In genomic region chr7:128076831-128077271, GRCh38 we compare ENCODE assay signal across 11 cellular contexts. TPM values are rescaled to one million over a fixed set of nuclear protein-coding genes. Genes with fewer than 3 reads are reported as not detected.
DNase-seq lines count a peak whose midpoint lies in the region; ATAC-seq and TF ChIP-seq lines count a peak whose summit lies in the region.
"Had no signal": no experiment of that assay in that cellular context is flagged by ENCODE, and none has a peak within 500 bp of the region (broad histone marks: within the 10 kb centered on the region; RNA-seq: fewer than 3 reads in every experiment).

No MANE protein-coding gene starts in this region.

- TF ChIP-seq CTCF in VCaP (conservative IDR thresholded peaks at IDR 0.05): no peak; the same call in 1 of the 2 replicates
- TF ChIP-seq CTCF in type B pancreatic cell (conservative IDR thresholded peaks at IDR 0.05): no peak

- no peaks in the 10 kb centered on the region for H3K9me3 Mint-ChIP-seq in type B pancreatic cell
- H3K9me3 Mint-ChIP-seq in activated naive CD4-positive, alpha-beta T cell treated with anti-CD3 and anti-CD28 coated beads, Interleukin-2, amount 50 U/mL, for 72 hours: no peaks in the 10 kb centered on the region

- no peaks in the 10 kb centered on the region for H3K36me3 Mint-ChIP-seq in type B pancreatic cell
- no peaks in the 10 kb centered on the region for H3K36me3 Mint-ChIP-seq in activated naive CD4-positive, alpha-beta T cell treated with anti-CD3 and anti-CD28 coated beads, Interleukin-2, amount 50 U/mL, for 72 hours

- peak; percentile 85 for ATAC-seq in left lobe of liver
- ATAC-seq in activated naive CD4-positive, alpha-beta T cell treated with anti-CD3 and anti-CD28 coated beads, Interleukin-2, amount 50 U/mL, for 72 hours: no peak

- peak overlapping the region; percentile 21 for H3K27ac Mint-ChIP-seq in type B pancreatic cell
- H3K27ac Mint-ChIP-seq in activated naive CD4-positive, alpha-beta T cell treated with anti-CD3 and anti-CD28 coated beads, Interleukin-2, amount 50 U/mL, for 72 hours: no peak overlapping the region

- peak; percentile 63 to 67 for DNase-seq in NCI-H524 (lab: John Stamatoyannopoulos, UW)
- DNase-seq in NCI-H524 treated with DMSO at 0.1 percent for 48 hours (lab: John Stamatoyannopoulos, UW): no peak
- peak; percentile 86 for DNase-seq in left lobe of liver (ENCODE audit: low spot score)
- DNase-seq in type B pancreatic cell (ENCODE audit: extremely low spot score, unreplicated experiment): no peak
- no peak for DNase-seq in cerebellar nuclear complex (lab: John Stamatoyannopoulos, UW)
- no peak for DNase-seq in inferior parietal cortex (ENCODE audit: extremely low spot score)
- no peak for DNase-seq in activated naive CD4-positive, alpha-beta T cell treated with anti-CD3 and anti-CD28 coated beads, Interleukin-2, amount 50 U/mL, for 72 hours (ENCODE audit: low spot score in 2 of 2)
- DNase-seq: islet precursor cell, NCI-H446 treated with DMSO at 0.1 percent for 48 hours had no signal

- H3K4me3 Mint-ChIP-seq in type B pancreatic cell: no peak overlapping the region

- no peaks in the 10 kb centered on the region for H3K4me1 Mint-ChIP-seq in type B pancreatic cell (ENCODE audit: unreplicated experiment)

- peak overlapping the region; percentile 87 for H3K27ac ChIP-seq in VCaP
- H3K27ac ChIP-seq: epithelial cell of prostate had no signal

- H3K27me3 Mint-ChIP-seq in type B pancreatic cell: no peaks in the 10 kb centered on the region

RNA-seq across cellular contexts. Expression of gene LRRC4, which starts 45.6 kb away (rescaled TPM):
- total RNA-seq in left lobe of liver (2.8 TPM), type B pancreatic cell (ENCODE audit: low replicate concordance) (12.5 and 37.7 TPM in 2 replicates)
- under 1 TPM in 1 of 2 donors, not detected in 1; 0.51 TPM for total RNA-seq in activated naive CD4-positive, alpha-beta T cell treated with anti-CD3 and anti-CD28 coated beads, Interleukin-2, amount 50 U/mL, for 72 hours

Comparison
In these comparisons a context has a peak if more than half of its experiments do, and no peak if none do; other contexts are left out.
1. DNase-seq: peak in NCI-H524 (2 of 2) and left lobe of liver (single experiment); none in NCI-H524 treated with DMSO at 0.1 percent for 48 hours (single experiment), type B pancreatic cell (single experiment), cerebellar nuclear complex (0 of 2), inferior parietal cortex (single experiment) and activated naive CD4-positive, alpha-beta T cell treated with anti-CD3 and anti-CD28 coated beads, Interleukin-2, amount 50 U/mL, for 72 hours (0 of 2).